ENCODE assay signal across 9 cellular contexts in genomic region chr18:50194623-50195532, GRCh38. TPM values are rescaled to one million over a fixed set of nuclear protein-coding genes. Genes with fewer than 3 reads are reported as not detected.
DNase-seq lines count a peak whose midpoint lies in the region; ATAC-seq, FAIRE-seq and TF ChIP-seq lines count a peak whose summit lies in the region.
"Had no signal": no experiment of that assay in that cellular context is flagged by ENCODE, and none has a peak within 500 bp of the region (broad histone marks: within the 10 kb centered on the region; RNA-seq: fewer than 3 reads in every experiment).

TSS of gene MYO5B (minus strand) at chr18:50195147. CDS start at chr18:50194793, 354 bp downstream.

- peak; percentile 76 for ATAC-seq in CD4-positive, alpha-beta T cell (ENCODE audit: poor library complexity)
- ATAC-seq in GM19372 (IDR thresholded peaks at IDR 0.05; ENCODE audit: low read depth, unreplicated experiment) (peak; percentile 80), HG03565 (IDR thresholded peaks at IDR 0.05; ENCODE audit: unreplicated experiment) (peak; percentile 69), GM18873 (IDR thresholded peaks at IDR 0.05; ENCODE audit: low FRiP score, unreplicated experiment) (no peak)

- no peak within 1 kb of the TSS for H3K27ac ChIP-seq in CD4-positive, alpha-beta T cell (ENCODE audit: low read depth, low read length)
- H3K27ac ChIP-seq in SK-N-MC, result no peak within 1 kb of the TSS
- H3K27ac ChIP-seq in ascending aorta, result no peak within 1 kb of the TSS
- peak within 1 kb of the TSS in 1 of 2 donors; percentile 43 for H3K27ac ChIP-seq in kidney (ENCODE audit: low read depth in 2 of 2, low read length in 2 of 2)

- H3K36me3 Mint-ChIP-seq in CD4-positive, alpha-beta T cell (ENCODE audit: low read depth), result no peaks in the 10 kb centered on the region

- H3K9me3 ChIP-seq in CD4-positive, alpha-beta T cell (ENCODE audit: control insufficient read depth, low read length), result no peaks in the 10 kb centered on the region
- H3K9me3 ChIP-seq in SK-N-MC (ENCODE audit: low read depth, low read length), result no peaks in the 10 kb centered on the region
- H3K9me3 ChIP-seq in ascending aorta, result no peaks in the 10 kb centered on the region
- H3K9me3 ChIP-seq in kidney (ENCODE audit: control insufficient read depth in 1 of 2, low read length in 2 of 2), result no peaks in the 10 kb centered on the region

- peak in 9 of 10 experiments; percentile 2 to 52 (median 33) for DNase-seq in CD4-positive, alpha-beta T cell
- DNase-seq in SK-N-MC (ENCODE audit: low read depth, low spot score) (no peak), ascending aorta (ENCODE audit: low spot score in 2 of 2) (no peak), kidney (peak; percentile 93)
- peak; percentile 26 for DNase-seq in stimulated activated CD4-positive, alpha-beta T cell treated with anti-CD3 and anti-CD28 coated beads, Interleukin-2, amount 100 ng/mL, for 4 hours (ENCODE audit: low read depth)

- peaks cover 79% of the 10 kb centered on the region for H3K27me3 Mint-ChIP-seq in CD4-positive, alpha-beta T cell

- CTCF ChIA-PET in CD4-positive, alpha-beta T cell (lab: Charles Lee), result interaction anchor here (1.6 kb wide), 1 partner anchor 12 kb away, joined by 4 read pairs; no protein-coding TSS in a partner anchor

- peaks cover 0 to 3% of the 10 kb centered on the region in 2 donors for H3K4me1 ChIP-seq in ascending aorta
- H3K4me1 ChIP-seq in kidney (ENCODE audit: control insufficient read depth in 1 of 2, insufficient read depth in 1 of 2, low read depth in 1 of 2, low read length in 2 of 2), result peaks cover 2% of the 10 kb centered on the region in 2 donors

- no peak for FAIRE-seq in kidney (lab: Jason Lieb, UNC)
- FAIRE-seq: islet of Langerhans had no signal

- H3K9ac ChIP-seq in SK-N-MC (ENCODE audit: insufficient read length), result no peak within 1 kb of the TSS
- H3K9ac ChIP-seq in kidney (ENCODE audit: low read length in 2 of 2), result peak within 1 kb of the TSS in 1 of 2 donors; percentile 61

- intact Hi-C loops in CD4-positive, alpha-beta T cell (cut with DNase I, micrococcal nuclease), result loop anchor here in 1 of 2 experiments (5.0 kb wide), 1 partner anchor 683 kb away; no protein-coding TSS in a partner anchor
- intact Hi-C loops in ascending aorta (cut with DNase I) (loop anchor here (2.0 to 5.0 kb wide), 2 partner anchors 144 to 183 kb away; no protein-coding TSS in a partner anchor), kidney (cut with DNase I) (no loop called here)

- H3K4me1 Mint-ChIP-seq in CD4-positive, alpha-beta T cell (ENCODE audit: low read depth), result peaks cover 28% of the 10 kb centered on the region

- H3K27ac Mint-ChIP-seq in CD4-positive, alpha-beta T cell, result no peak within 1 kb of the TSS

- POLR2A ChIA-PET in CD4-positive, alpha-beta T cell (lab: Charles Lee), result interaction anchor here (1.2 to 1.4 kb wide), 3 partner anchors 9 to 87 kb away, joined by 3 to 4 read pairs (median 3); partner anchors contain the start of gene MBD1

- peak within 1 kb of the TSS; percentile 69 for H3K4me3 Mint-ChIP-seq in CD4-positive, alpha-beta T cell

- H3K36me3 ChIP-seq in SK-N-MC (ENCODE audit: insufficient read depth, low read length) (no peaks in the 10 kb centered on the region), ascending aorta (no peaks in the 10 kb centered on the region), kidney (ENCODE audit: control insufficient read depth in 1 of 2, insufficient read depth in 2 of 2, low read length in 2 of 2) (no peaks in the 10 kb centered on the region)

- H3K4me3 ChIP-seq in SK-N-MC (peak within 1 kb of the TSS; percentile 33; the same call in 1 of the 2 replicates), ascending aorta (peak within 1 kb of the TSS; percentile 63 to 72), kidney (ENCODE audit: low read length in 2 of 2) (peak within 1 kb of the TSS; percentile 67 to 76)

- H3K27me3 ChIP-seq in CD4-positive, alpha-beta T cell (ENCODE audit: control insufficient read depth, insufficient read depth, low read length), result peaks cover 70% of the 10 kb centered on the region
- H3K27me3 ChIP-seq in ascending aorta, result no peaks in the 10 kb centered on the region

- no peaks in the 10 kb centered on the region for H3K9me3 Mint-ChIP-seq in CD4-positive, alpha-beta T cell

- TF ChIP-seq CTCF in CD4-positive, alpha-beta T cell (IDR thresholded peaks at IDR 0.05), result no peak
- peak in 2 of 3 experiments; percentile 32 to 82 for TF ChIP-seq CTCF in ascending aorta (IDR thresholded peaks at IDR 0.05)
- peak; percentile 51 for TF ChIP-seq CTCF in kidney (IDR thresholded peaks at IDR 0.05; ENCODE audit: borderline replicate concordance, extremely low read depth, insufficient read depth)

RNA-seq across cellular contexts. Expression of gene MYO5B, which starts in this region (rescaled TPM):
- not detected for total RNA-seq in CD4-positive, alpha-beta T cell
- total RNA-seq in ascending aorta, result 0.21 TPM
- 43.8 TPM for total RNA-seq in kidney
- polyA plus RNA-seq in kidney (ENCODE audit: insufficient read depth, low read depth, low replicate concordance), result 17.8 TPM

Comparison
In these comparisons a context has a peak if more than half of its experiments do, and no peak if none do; other contexts are left out.
1. RNA of gene MYO5B (total RNA-seq): 43.8 TPM in kidney (single experiment); 0.21 TPM in ascending aorta (single experiment) and not detected in CD4-positive, alpha-beta T cell; every median in the first group is over 10 times any median in the second.
2. Peak in DNase-seq and ATAC-seq in CD4-positive, alpha-beta T cell; RNA of the gene not detected or under 1 TPM.
3. DNase-seq: peak in kidney (single experiment) and stimulated activated CD4-positive, alpha-beta T cell treated with anti-CD3 and anti-CD28 coated beads, Interleukin-2, amount 100 ng/mL, for 4 hours (single experiment); none in SK-N-MC (single experiment) and ascending aorta (0 of 2).
4. Peak in every context shown above with its lines, with median percentiles within 50 percentile points of each other: H3K4me3 ChIP-seq.